In genomic region chr4:77156912-77157858, GRCh38 we compare ENCODE assay signal across 8 cellular contexts. TPM values are rescaled to one million over a fixed set of nuclear protein-coding genes. Genes with fewer than 3 reads are reported as not detected.
A peak's percentile ranks its signal among the peaks of the same experiment; 100 is the strongest.
DNase-seq lines count a peak whose midpoint lies in the region; ATAC-seq, FAIRE-seq and TF ChIP-seq lines count a peak whose summit lies in the region.

A gene with protein sequence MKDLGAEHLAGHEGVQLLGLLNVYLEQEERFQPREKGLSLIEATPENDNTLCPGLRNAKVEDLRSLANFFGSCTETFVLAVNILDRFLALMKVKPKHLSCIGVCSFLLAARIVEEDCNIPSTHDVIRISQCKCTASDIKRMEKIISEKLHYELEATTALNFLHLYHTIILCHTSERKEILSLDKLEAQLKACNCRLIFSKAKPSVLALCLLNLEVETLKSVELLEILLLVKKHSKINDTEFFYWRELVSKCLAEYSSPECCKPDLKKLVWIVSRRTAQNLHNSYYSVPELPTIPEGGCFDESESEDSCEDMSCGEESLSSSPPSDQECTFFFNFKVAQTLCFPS (plus strand): TSS chr4:77157207. CDS start chr4:77158533, 1,326 bp downstream.

- peak within 1 kb of the TSS; percentile 83 for H3K27ac ChIP-seq in KOPT-K1 (ENCODE audit: low read depth, low read length, poor library complexity, severe bottlenecking)
- H3K27ac ChIP-seq in SJCRH30: peak within 1 kb of the TSS; percentile 97
- peak within 1 kb of the TSS; percentile 94 for H3K27ac ChIP-seq in suprapubic skin

- TF ChIP-seq EP300 in suprapubic skin (IDR thresholded peaks at IDR 0.05): no peak

- H3K36me3 ChIP-seq in KOPT-K1 (ENCODE audit: insufficient read depth, low read length): peaks cover 34% of the 10 kb centered on the region
- H3K36me3 ChIP-seq in SJCRH30: peaks cover 31% of the 10 kb centered on the region
- peaks cover 17% of the 10 kb centered on the region for H3K36me3 ChIP-seq in suprapubic skin

- no peaks in the 10 kb centered on the region for H3K27me3 ChIP-seq in SJCRH30
- no peaks in the 10 kb centered on the region for H3K27me3 ChIP-seq in suprapubic skin

- no peak for FAIRE-seq in frontal cortex (lab: Jason Lieb, UNC)

- peak; percentile 21 for ATAC-seq in GM21619 (IDR thresholded peaks at IDR 0.05; ENCODE audit: unreplicated experiment)

- peak in 1 of 2 donors; percentile 76 for TF ChIP-seq POLR2A in suprapubic skin (IDR thresholded peaks at IDR 0.05)

- H3K4me3 ChIP-seq in SJCRH30: peak within 1 kb of the TSS; percentile 97
- H3K4me3 ChIP-seq in suprapubic skin: peak within 1 kb of the TSS; percentile 98

- H3K4me1 ChIP-seq in SJCRH30: peaks cover 10% of the 10 kb centered on the region
- H3K4me1 ChIP-seq in suprapubic skin: peaks cover 43% of the 10 kb centered on the region

- WGBS in suprapubic skin: 0% methylated on average over 35 of the region's 94 CpGs

- H3K9me3 ChIP-seq in KOPT-K1 (ENCODE audit: insufficient read depth, low read length, poor library complexity, severe bottlenecking) (no peaks in the 10 kb centered on the region), SJCRH30 (replicated peaks) (no peaks in the 10 kb centered on the region), suprapubic skin (no peaks in the 10 kb centered on the region)

- TF ChIP-seq CTCF in suprapubic skin (IDR thresholded peaks at IDR 0.05): no peak

- DNase-seq in D341Med (ENCODE audit: low spot score) (peak; percentile 87), SJCRH30 (peak; percentile 96), frontal cortex (ENCODE audit: low spot score in 2 of 2) (peak; percentile 44 to 72), occipital lobe (lab: John Stamatoyannopoulos, UW) (peak; percentile 90), suprapubic skin (ENCODE audit: low spot score in 2 of 2) (peak; percentile 93 to 95)
- peak; percentile 81 for DNase-seq in activated gamma-delta T cell treated with anti-CD3 and anti-CD28 coated beads, Interleukin-2, amount 50 U/mL, for 16 hours (ENCODE audit: low read depth)

RNA-seq across cellular contexts. Expression of the gene that starts here (rescaled TPM):
- 48.0 and 52.6 TPM in 2 replicates for total RNA-seq in SJCRH30 (2014; rRNA removed; shearing (Covaris generic))
- total RNA-seq in frontal cortex (110 TPM), occipital lobe (139 TPM), suprapubic skin (10 to 100 TPM; 24.0 to 91.8 (median 45.8) TPM)

Comparison
In these comparisons a context has a peak if more than half of its experiments do, and no peak if none do; other contexts are left out.
1. Peak in every context shown above with its lines: DNase-seq, ATAC-seq, H3K4me3 ChIP-seq and H3K27ac ChIP-seq.